Comparison of ENCODE assay signal across 22 cellular contexts in the genomic region with DNA sequence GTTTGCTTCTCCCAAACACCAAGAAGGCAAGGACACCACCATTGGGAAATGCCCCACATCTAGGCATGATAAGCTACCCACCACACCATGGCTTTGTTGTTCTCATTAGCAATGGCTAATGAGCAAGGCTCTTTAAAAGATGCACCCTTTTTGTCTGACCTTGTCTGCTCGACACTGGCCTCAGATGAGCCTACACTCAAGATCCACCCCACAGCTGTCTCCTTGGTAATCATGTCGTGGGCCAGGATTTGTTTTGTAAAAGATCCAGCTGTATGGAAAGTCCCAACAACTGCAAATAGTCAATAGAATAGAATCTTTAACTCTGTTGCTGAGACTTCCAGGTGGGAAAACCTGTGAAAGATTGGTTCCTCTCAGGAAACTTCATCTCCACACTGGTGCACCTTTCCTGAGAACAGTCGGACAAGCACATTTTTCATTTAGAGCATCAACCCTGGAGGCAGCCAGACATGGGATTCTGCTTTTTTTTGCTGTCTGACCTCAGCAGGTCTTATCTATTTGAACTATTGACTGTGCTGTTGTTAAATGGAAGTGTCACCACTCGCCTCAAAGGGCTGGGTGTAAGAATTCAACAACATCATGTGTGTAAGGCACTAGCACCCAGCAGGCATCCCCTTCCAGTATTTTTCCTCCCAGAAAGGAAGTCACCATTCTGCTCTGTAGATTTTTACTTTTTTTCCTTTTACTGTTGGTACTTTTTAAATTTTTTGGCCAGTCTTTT. TPM values are rescaled to one million over a fixed set of nuclear protein-coding genes. Genes with fewer than 3 reads are reported as not detected.
A peak's percentile ranks its signal among the peaks of the same experiment; 100 is the strongest.
DNase-seq lines count a peak whose midpoint lies in the region; ATAC-seq and TF ChIP-seq lines count a peak whose summit lies in the region.
"Had no signal": no experiment of that assay in that cellular context is flagged by ENCODE, and none has a peak within 500 bp of the region (broad histone marks: within the 10 kb centered on the region; RNA-seq: fewer than 3 reads in every experiment).

No MANE protein-coding gene starts in this region.

- H3K27me3 ChIP-seq in GM23248 (replicated peaks; ENCODE audit: insufficient read depth), result no peaks in the 10 kb centered on the region
- H3K27me3 ChIP-seq in right cardiac atrium (ENCODE audit: control insufficient read depth, insufficient read depth), result no peaks in the 10 kb centered on the region
- no peaks in the 10 kb centered on the region for H3K27me3 ChIP-seq in testis
- no peaks in the 10 kb centered on the region for H3K27me3 ChIP-seq in MM.1S (replicated peaks; ENCODE audit: insufficient read depth, low read length)

- TF ChIP-seq CTCF in fibroblast of the aortic adventitia (IDR thresholded peaks at IDR 0.05; ENCODE audit: insufficient read depth, low read length) (no peak), testis (IDR thresholded peaks at IDR 0.05) (no peak), MM.1S (IDR thresholded peaks at IDR 0.05; ENCODE audit: low read length) (no peak)

- H3K27ac ChIP-seq in GM23248, result peak overlapping the region; percentile 43; the same call in 1 of the 2 replicates
- H3K27ac ChIP-seq in right cardiac atrium (ENCODE audit: low read length), result peak overlapping the region; percentile 4
- no peak overlapping the region for H3K27ac ChIP-seq in testis
- no peak overlapping the region for H3K27ac ChIP-seq in MM.1S (ENCODE audit: low read length)
- H3K27ac ChIP-seq: A549, PC-9 had no signal

- H3K79me2 ChIP-seq in GM23248 (ENCODE audit: insufficient read depth) (no peaks in the 10 kb centered on the region), MM.1S (ENCODE audit: low read length) (no peaks in the 10 kb centered on the region)

- H3K4me2 ChIP-seq in GM23248 (ENCODE audit: unreplicated experiment) (no peak overlapping the region), MM.1S (ENCODE audit: low read depth, low read length) (no peak overlapping the region)
- H3K4me2 ChIP-seq: A549, PC-9 had no signal

- no peaks in the 10 kb centered on the region for H3K9me2 ChIP-seq in GM23248 (ENCODE audit: insufficient read depth)
- H3K9me2 ChIP-seq in MM.1S (replicated peaks; ENCODE audit: insufficient read depth, low read length), result no peaks in the 10 kb centered on the region

- in situ Hi-C loops in GM23248 (cut with MboI), result loop anchor here (25.0 kb wide), 1 partner anchor 271 kb away; the partner anchor contains the start of gene FBN1

- H3K9ac ChIP-seq in GM23248 (no peak overlapping the region), MM.1S (ENCODE audit: low read length) (no peak overlapping the region)

- no peaks in the 10 kb centered on the region for H4K20me1 ChIP-seq in GM23248 (ENCODE audit: insufficient read depth)
- H4K20me1 ChIP-seq in MM.1S (ENCODE audit: insufficient read depth, low read length), result no peaks in the 10 kb centered on the region

- WGBS in GM23248 (ENCODE audit: low coverage in 1 of 2, low lambda C conversion rate in 2 of 2, missing lambda C conversion rate in 2 of 2), 2 experiments, result 59 to 68% methylated on average over 4 of the region's 4 CpGs
- WGBS in right cardiac atrium, result 47% methylated on average over 4 of the region's 4 CpGs
- 46 to 62% methylated on average over 4 of the region's 4 CpGs for WGBS in testis, 2 donors

- H3K9me3 ChIP-seq in GM23248 (ENCODE audit: low read depth), result no peaks in the 10 kb centered on the region
- H3K9me3 ChIP-seq in right cardiac atrium (ENCODE audit: control insufficient read depth, low read length), result no peaks in the 10 kb centered on the region
- H3K9me3 ChIP-seq in testis, result no peaks in the 10 kb centered on the region
- no peaks in the 10 kb centered on the region for H3K9me3 ChIP-seq in MM.1S (replicated peaks; ENCODE audit: insufficient read depth, low read length)
- H3K9me3 ChIP-seq: A549 had no signal

- DNase-seq in GM23248, result no peak
- DNase-seq in HuH-7.5 (ENCODE audit: low spot score), result peak; percentile 9
- peak; percentile 70 for DNase-seq in fibroblast of the aortic adventitia (ENCODE audit: low read depth)
- no peak for DNase-seq in right cardiac atrium
- DNase-seq in testis, result no peak
- DNase-seq in MM.1S, result no peak
- DNase-seq in DMS 273 (lab: John Stamatoyannopoulos, UW; ENCODE audit: unreplicated experiment), result no peak
- DNase-seq: DMS79, GOT3, NCI-H1436, NCI-H2029, NCI-H2227 treated with DMSO at 0.1 percent for 48 hours, NCI-H510A, NCI-H748 treated with DMSO at 0.1 percent for 48 hours, PC-9, RPMI8226, SIG-M5 had no signal

- ATAC-seq in right cardiac atrium (peak; percentile 76 to 83), GM18858 (IDR thresholded peaks at IDR 0.05; ENCODE audit: unreplicated experiment) (no peak)
- ATAC-seq: A549, GM12878, HCT116, SK-N-SH treated with all-trans-retinoic acid at 6 μM for 48 hours had no signal

- H3F3A ChIP-seq in GM23248 (ENCODE audit: insufficient read depth), result peaks cover 11% of the 10 kb centered on the region; the same call in 1 of the 2 replicates
- no peaks in the 10 kb centered on the region for H3F3A ChIP-seq in MM.1S (ENCODE audit: insufficient read depth, low read length)

- H2AFZ ChIP-seq in GM23248, result no peak overlapping the region
- no peak overlapping the region for H2AFZ ChIP-seq in MM.1S (ENCODE audit: low read length)
- H2AFZ ChIP-seq: PC-9 had no signal

- H3K4me1 ChIP-seq in GM23248 (ENCODE audit: insufficient read depth), result peaks cover 29% of the 10 kb centered on the region
- H3K4me1 ChIP-seq in right cardiac atrium (ENCODE audit: control insufficient read depth, insufficient read depth, low read length), result no peaks in the 10 kb centered on the region
- no peaks in the 10 kb centered on the region for H3K4me1 ChIP-seq in testis
- no peaks in the 10 kb centered on the region for H3K4me1 ChIP-seq in MM.1S (ENCODE audit: low read length)
- H3K4me1 ChIP-seq: A549 had no signal

- intact Hi-C loops in right cardiac atrium (cut with DNase I) (no loop called here), testis (cut with DNase I; ENCODE audit: low total_unique reads) (no loop called here)

- no peak for TF ChIP-seq POLR2A in testis (IDR thresholded peaks at IDR 0.05)

- H3K36me3 ChIP-seq in GM23248 (ENCODE audit: low read depth), result no peaks in the 10 kb centered on the region
- H3K36me3 ChIP-seq in testis (ENCODE audit: low read depth, missing control alignments), result no peaks in the 10 kb centered on the region
- no peaks in the 10 kb centered on the region for H3K36me3 ChIP-seq in MM.1S (replicated peaks; ENCODE audit: insufficient read depth, low read length)

- no peak overlapping the region for H3K4me3 ChIP-seq in GM23248
- H3K4me3 ChIP-seq in fibroblast of the aortic adventitia (ENCODE audit: low read depth, low read length), result no peak overlapping the region
- no peak overlapping the region for H3K4me3 ChIP-seq in right cardiac atrium (ENCODE audit: low read length)
- no peak overlapping the region for H3K4me3 ChIP-seq in testis
- H3K4me3 ChIP-seq in MM.1S (ENCODE audit: low read length), result no peak overlapping the region
- H3K4me3 ChIP-seq: A549, GM12878, PC-9 had no signal

RNA-seq across cellular contexts. Expression of gene DUT, which starts 35.5 kb away (rescaled TPM):
- total RNA-seq in GM23248 (2014; rRNA removed; shearing (Covaris generic)), result 78.0 and 80.6 TPM in 2 replicates
- polyA plus RNA-seq in GM23248 (2016; fragmentation: Nextera tagmentation; extraction: Ambion mirVana), result 149 and 156 TPM in 2 replicates
- 70.4 and 72.0 TPM in 2 replicates for total RNA-seq in fibroblast of the aortic adventitia (ENCODE audit: low replicate concordance)
- total RNA-seq in right cardiac atrium, result 10 to 100 TPM; 71.0 to 92.1 (median 84.5) TPM
- polyA plus RNA-seq in right cardiac atrium, result 75.9 TPM
- 10 to 100 TPM; 76.1 to 95.4 TPM for total RNA-seq in testis
- 72.9 TPM for polyA plus RNA-seq in testis (ENCODE audit: insufficient read depth, low read depth, low replicate concordance)

Comparison
In these comparisons a context has a peak if more than half of its experiments do, and no peak if none do; other contexts are left out.
1. DNase-seq: peak in HuH-7.5 (single experiment) and fibroblast of the aortic adventitia (single experiment); none in GM23248 (single experiment), right cardiac atrium (0 of 3), testis (single experiment), MM.1S (single experiment) and DMS 273 (single experiment).
2. H3K27ac ChIP-seq: peak in GM23248 (single experiment) and right cardiac atrium (single experiment); none in testis (0 of 2) and MM.1S (single experiment).